Comparison of ENCODE assay signal across 8 cellular contexts in genomic region chr10:72737357-72737756, GRCh38. TPM values are rescaled to one million over a fixed set of nuclear protein-coding genes. Genes with fewer than 3 reads are reported as not detected.
DNase-seq lines count a peak whose midpoint lies in the region; ATAC-seq and TF ChIP-seq lines count a peak whose summit lies in the region.
"Not testable (repeated sequence)": the region's sequence is repeated elsewhere in the genome, so short reads cannot be mapped to it uniquely, and the experiment has no call there.

No MANE protein-coding gene starts in this region.

- H3K18ac ChIP-seq in mesenchymal stem cell (ENCODE audit: low read depth in 1 of 2, low read length in 2 of 2), result not testable (repeated sequence)

- peaks cover 48% of the 10 kb centered on the region for H3K4me1 Mint-ChIP-seq in HFFc6 (ENCODE audit: low read depth)

- H3K36me3 Mint-ChIP-seq in HFFc6 (ENCODE audit: low read depth), result not testable (repeated sequence)

- peak overlapping the region; percentile 69 for H3K27ac Mint-ChIP-seq in HFFc6

- not testable (repeated sequence) for ATAC-seq in heart right ventricle

- not testable (repeated sequence) for TF ChIP-seq EP300 in sigmoid colon (IDR thresholded peaks at IDR 0.05)

- not testable (repeated sequence) for H3K4me2 ChIP-seq in mesenchymal stem cell (ENCODE audit: low read length, poor library complexity, severe bottlenecking)

- not testable (repeated sequence) for TF ChIP-seq POLR2A in sigmoid colon (IDR thresholded peaks at IDR 0.05)

- not testable (repeated sequence) for H3K27me3 ChIP-seq in ACC112 (ENCODE audit: insufficient read depth, low read length); SJSA1 (replicated peaks); heart right ventricle; mesenchymal stem cell (ENCODE audit: control insufficient read depth in 1 of 2, insufficient read depth in 1 of 2, low read length in 2 of 2); sigmoid colon; tibial artery

- not testable (repeated sequence) for H3K23ac ChIP-seq in mesenchymal stem cell (ENCODE audit: low read length in 2 of 2)

- not testable (repeated sequence) for H3K4me3 ChIP-seq in ACC112 (ENCODE audit: low read depth, low read length); SJSA1; coronary artery; heart right ventricle; mesenchymal stem cell (ENCODE audit: insufficient read depth in 1 of 2, low read depth in 1 of 2, low read length in 2 of 2); sigmoid colon; tibial artery

- peak overlapping the region; percentile 66 for H3K9ac ChIP-seq in mesenchymal stem cell (ENCODE audit: low read length)

- H2BK120ac ChIP-seq in mesenchymal stem cell (ENCODE audit: low read depth, low read length), result not testable (repeated sequence)

- not testable (repeated sequence) for H4K91ac ChIP-seq in mesenchymal stem cell (ENCODE audit: low read length)

- H3K14ac ChIP-seq in mesenchymal stem cell (ENCODE audit: low read length in 2 of 2), result not testable (repeated sequence)

- H3K9me3 Mint-ChIP-seq in HFFc6, result not testable (repeated sequence)

- not testable (repeated sequence) for H2BK12ac ChIP-seq in mesenchymal stem cell (ENCODE audit: low read length in 2 of 2)

- H3K4me1 ChIP-seq in ACC112 (ENCODE audit: control insufficient read depth, insufficient read depth, low read length, unreplicated experiment) (peaks cover 33% of the 10 kb centered on the region), SJSA1 (replicated peaks) (peaks cover 49% of the 10 kb centered on the region), heart right ventricle (peaks cover 3 to 71% (median 57%) of the 10 kb centered on the region in 9 donors), sigmoid colon (peaks cover 0 to 57% (median 46%) of the 10 kb centered on the region in 4 donors), tibial artery (peaks cover 0 to 76% (median 19%) of the 10 kb centered on the region in 4 donors)
- not testable (repeated sequence) for H3K4me1 ChIP-seq in mesenchymal stem cell (ENCODE audit: control insufficient read depth, insufficient read depth, low read depth, low read length)

- H2BK5ac ChIP-seq in mesenchymal stem cell (ENCODE audit: low read depth, low read length, poor library complexity, severe bottlenecking), result not testable (repeated sequence)

- H3K27me3 Mint-ChIP-seq in HFFc6 (ENCODE audit: insufficient read depth), result not testable (repeated sequence)

- H2BK15ac ChIP-seq in mesenchymal stem cell (ENCODE audit: low read depth, poor library complexity, severe bottlenecking), result not testable (repeated sequence)

- not testable (repeated sequence) for TF ChIP-seq CTCF in HFFc6 (IDR thresholded peaks at IDR 0.05); coronary artery (IDR thresholded peaks at IDR 0.05); heart right ventricle (IDR thresholded peaks at IDR 0.05); sigmoid colon (IDR thresholded peaks at IDR 0.05); tibial artery (IDR thresholded peaks at IDR 0.05)

- DNase-seq in HFFc6; SJSA1 (ENCODE audit: low read depth in 1 of 2, low spot score in 2 of 2); coronary artery (ENCODE audit: low spot score); heart right ventricle; mesenchymal stem cell; sigmoid colon; tibial artery: not testable (repeated sequence)

- 95 to 97% methylated on average over 6 of the region's 6 CpGs for WGBS in heart right ventricle, 2 donors
- 100% methylated on average over 4 of the region's 6 CpGs for whole genome bisulfite sequencing in mesenchymal stem cell
- 92 to 96% methylated on average over 6 of the region's 6 CpGs for WGBS in sigmoid colon, 2 donors

- H2AFZ ChIP-seq in ACC112 (ENCODE audit: low read length, unreplicated experiment); mesenchymal stem cell (ENCODE audit: low read depth, low read length): not testable (repeated sequence)

- H3K27ac ChIP-seq in ACC112 (ENCODE audit: low read depth, low read length) (peak overlapping the region; percentile 81; the same call in 1 of the 2 replicates), SJSA1 (peak overlapping the region; percentile 76), coronary artery (peak overlapping the region; percentile 11 to 59), heart right ventricle (peak overlapping the region in 7 of 10 donors; percentile 44 to 83 (median 65)), sigmoid colon (peak overlapping the region in 3 of 4 donors; percentile 47 to 67 (median 66)), tibial artery (peak overlapping the region; percentile 46 to 72)
- H3K27ac ChIP-seq in mesenchymal stem cell (ENCODE audit: low read length, poor library complexity, severe bottlenecking), result not testable (repeated sequence)

- not testable (repeated sequence) for H3K36me3 ChIP-seq in ACC112 (ENCODE audit: insufficient read depth, low read length); SJSA1; heart right ventricle; mesenchymal stem cell (ENCODE audit: control insufficient read depth in 1 of 2, insufficient read depth in 2 of 2, low read depth in 1 of 2, low read length in 2 of 2); sigmoid colon; tibial artery

- not testable (repeated sequence) for H4K8ac ChIP-seq in mesenchymal stem cell (ENCODE audit: low read length)

- H3K9me3 ChIP-seq in SJSA1 (replicated peaks); heart right ventricle; mesenchymal stem cell (ENCODE audit: control insufficient read depth, low read length); sigmoid colon; tibial artery: not testable (repeated sequence)

- peaks cover 16% of the 10 kb centered on the region for H3K79me1 ChIP-seq in mesenchymal stem cell (replicated peaks; ENCODE audit: low read length, poor library complexity, severe bottlenecking)

- intact Hi-C loops in heart right ventricle (cut with DNase I), result loop anchor here in 1 of 10 donors (5.0 kb wide), 1 partner anchor 45 kb away; the partner anchor contains the start of gene MCU
- intact Hi-C loops in sigmoid colon (cut with DNase I); tibial artery (cut with DNase I; ENCODE audit: low total_unique reads): not testable (repeated sequence)

- peaks cover 52% of the 10 kb centered on the region for H3K79me2 ChIP-seq in ACC112 (ENCODE audit: control insufficient read depth, insufficient read depth, low read length, unreplicated experiment)

- H3K4me3 Mint-ChIP-seq in HFFc6, result not testable (repeated sequence)

- not testable (repeated sequence) for H3K4ac ChIP-seq in mesenchymal stem cell (ENCODE audit: low read depth in 1 of 2, low read length in 2 of 2)

- H2AK5ac ChIP-seq in mesenchymal stem cell (ENCODE audit: low read length, severe bottlenecking), result not testable (repeated sequence)

RNA-seq across cellular contexts. Expression of gene MCU, which starts 45.4 kb away (rescaled TPM):
- 10 to 100 TPM; 28.3 to 36.2 (median 32.3) TPM for total RNA-seq in HFFc6 (2021; fragmentation: NEBNext Ultra II Directional; extraction: Animal tissue kit (Norgen Biotek cat#: 25700))
- 35.0 and 59.9 TPM in 2 replicates for total RNA-seq in SJSA1 (2014; rRNA removed; shearing (Covaris generic))
- total RNA-seq in heart right ventricle, result 10 to 100 TPM; 12.0 to 19.0 (median 15.2) TPM
- 10 to 100 TPM in 1 of 2 donors, 1 to 10 TPM in 1; 9.0 to 15.2 TPM for polyA plus RNA-seq in heart right ventricle
- 17.3 TPM for polyA plus RNA-seq in mesenchymal stem cell (2013, experiment 1 of 2)
- polyA plus RNA-seq in mesenchymal stem cell (2013, experiment 2 of 2), result 17.6 TPM
- total RNA-seq in sigmoid colon, result 10 to 100 TPM; 14.7 to 19.4 (median 18.2) TPM
- polyA plus RNA-seq in sigmoid colon, result 10 to 100 TPM; 57.7 to 75.6 (median 70.9) TPM
